ENCODE assay signal across 1 cellular context in the genomic region with DNA sequence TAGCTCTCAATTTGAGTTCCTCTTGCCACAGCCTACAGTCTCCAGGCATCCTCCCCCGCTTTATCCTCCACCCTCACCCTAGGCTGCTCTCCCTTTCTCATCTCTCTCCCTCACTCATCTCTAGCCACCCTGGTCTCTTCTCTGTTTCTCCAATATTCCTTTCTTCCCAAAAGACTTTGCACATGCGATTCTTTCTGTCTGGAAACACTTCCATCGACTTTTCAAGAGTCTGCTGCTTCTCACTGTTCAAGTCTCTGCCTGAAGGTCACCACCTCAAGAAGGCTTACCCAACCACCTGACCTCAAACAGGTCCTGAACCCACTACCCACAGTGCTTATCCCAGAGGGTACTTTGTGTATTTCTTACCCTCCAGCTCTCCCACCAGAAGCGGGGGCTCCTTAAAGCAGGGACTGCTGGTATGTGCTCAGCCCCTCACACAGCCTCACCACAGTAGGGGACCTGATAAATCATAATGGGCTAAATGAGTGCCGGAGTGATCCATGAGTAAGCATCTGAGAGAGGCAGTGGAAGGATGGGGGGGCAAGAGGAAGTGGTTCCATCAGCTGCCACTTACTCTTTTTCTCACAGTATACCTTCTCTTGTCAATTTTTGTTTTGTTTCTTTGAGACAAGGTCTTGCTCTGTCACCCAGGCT.
TF ChIP-seq lines count a peak whose summit lies in the region.

No MANE protein-coding gene starts in this region.

TF ChIP-seq in H1, 55 proteins besides CTCF, POLR2A, EP300 and RAD21:
- no peak for TF ChIP-seq SUZ12 (IDR thresholded peaks at IDR 0.05; ENCODE audit: low read length)
- TF ChIP-seq GTF2F1 (IDR thresholded peaks at IDR 0.05; ENCODE audit: borderline replicate concordance, low read depth, low read length), result no peak
- no peak for TF ChIP-seq SP4 (IDR thresholded peaks at IDR 0.05; ENCODE audit: low read length)
- no peak for TF ChIP-seq ASH2L (IDR thresholded peaks at IDR 0.05; ENCODE audit: low read length)
- TF ChIP-seq PHF8 (conservative IDR thresholded peaks at IDR 0.05; ENCODE audit: low read depth, low read length), result no peak
- TF ChIP-seq TAF1 (IDR thresholded peaks at IDR 0.05; ENCODE audit: low read depth, low read length), result no peak
- TF ChIP-seq POLR2AphosphoS5 (IDR thresholded peaks at IDR 0.05; ENCODE audit: low read depth, low read length), result no peak
- TF ChIP-seq KDM1A (IDR thresholded peaks at IDR 0.05; ENCODE audit: borderline replicate concordance, low read length), result no peak
- TF ChIP-seq RNF2 (IDR thresholded peaks at IDR 0.05; ENCODE audit: borderline replicate concordance, low read depth, low read length, missing control alignments, poor library complexity, severe bottlenecking), result no peak
- TF ChIP-seq, protein P1, sequence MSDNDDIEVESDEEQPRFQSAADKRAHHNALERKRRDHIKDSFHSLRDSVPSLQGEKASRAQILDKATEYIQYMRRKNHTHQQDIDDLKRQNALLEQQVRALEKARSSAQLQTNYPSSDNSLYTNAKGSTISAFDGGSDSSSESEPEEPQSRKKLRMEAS (IDR thresholded peaks at IDR 0.05), result no peak
- TF ChIP-seq HDAC6 (IDR thresholded peaks at IDR 0.05; ENCODE audit: low read depth, low read length), result no peak
- TF ChIP-seq MAFK (IDR thresholded peaks at IDR 0.05; ENCODE audit: low read depth, low read length), result no peak
- no peak for TF ChIP-seq CTBP2 (IDR thresholded peaks at IDR 0.05; ENCODE audit: borderline replicate concordance, insufficient read depth, insufficient read length, low read length)
- TF ChIP-seq POU5F1 (IDR thresholded peaks at IDR 0.05; ENCODE audit: low read depth, low read length), result no peak
- TF ChIP-seq, protein P2, sequence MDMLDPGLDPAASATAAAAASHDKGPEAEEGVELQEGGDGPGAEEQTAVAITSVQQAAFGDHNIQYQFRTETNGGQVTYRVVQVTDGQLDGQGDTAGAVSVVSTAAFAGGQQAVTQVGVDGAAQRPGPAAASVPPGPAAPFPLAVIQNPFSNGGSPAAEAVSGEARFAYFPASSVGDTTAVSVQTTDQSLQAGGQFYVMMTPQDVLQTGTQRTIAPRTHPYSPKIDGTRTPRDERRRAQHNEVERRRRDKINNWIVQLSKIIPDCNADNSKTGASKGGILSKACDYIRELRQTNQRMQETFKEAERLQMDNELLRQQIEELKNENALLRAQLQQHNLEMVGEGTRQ (IDR thresholded peaks at IDR 0.05; ENCODE audit: low read length), result no peak
- no peak for TF ChIP-seq BACH1 (IDR thresholded peaks at IDR 0.05; ENCODE audit: low read length)
- TF ChIP-seq, protein P3, sequence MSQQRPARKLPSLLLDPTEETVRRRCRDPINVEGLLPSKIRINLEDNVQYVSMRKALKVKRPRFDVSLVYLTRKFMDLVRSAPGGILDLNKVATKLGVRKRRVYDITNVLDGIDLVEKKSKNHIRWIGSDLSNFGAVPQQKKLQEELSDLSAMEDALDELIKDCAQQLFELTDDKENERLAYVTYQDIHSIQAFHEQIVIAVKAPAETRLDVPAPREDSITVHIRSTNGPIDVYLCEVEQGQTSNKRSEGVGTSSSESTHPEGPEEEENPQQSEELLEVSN (IDR thresholded peaks at IDR 0.05), result no peak
- no peak for TF ChIP-seq EGR1 (IDR thresholded peaks at IDR 0.05; ENCODE audit: borderline replicate concordance, low read depth, low read length)
TF ChIP-seq in H1: peak in this region for 0.
